Comparison of ENCODE assay signal across 27 cellular contexts in genomic region chr19:29952646-29953045, GRCh38. TPM values are rescaled to one million over a fixed set of nuclear protein-coding genes. Genes with fewer than 3 reads are reported as not detected.
DNase-seq lines count a peak whose midpoint lies in the region; ATAC-seq, FAIRE-seq and TF ChIP-seq lines count a peak whose summit lies in the region.
"Had no signal": no experiment of that assay in that cellular context is flagged by ENCODE, and none has a peak within 500 bp of the region (broad histone marks: within the 10 kb centered on the region; RNA-seq: fewer than 3 reads in every experiment).

No MANE protein-coding gene starts in this region.

- peaks cover 16% of the 10 kb centered on the region for H3K4me1 ChIP-seq in GM23338 (ENCODE audit: insufficient read depth)
- H3K4me1 ChIP-seq in K562 (replicated peaks in 1 of 2; ENCODE audit: control insufficient read depth in 2 of 2, insufficient read depth in 2 of 2, low read length in 2 of 2), result peaks cover 3 to 12% of the 10 kb centered on the region in 2 experiments; a peak in 3 of 5 replicates
- no peaks in the 10 kb centered on the region for H3K4me1 ChIP-seq in neural progenitor cell
- H3K4me1 ChIP-seq in neuronal stem cell (ENCODE audit: control insufficient read depth in 2 of 2, insufficient read depth in 1 of 2, low read depth in 1 of 2, low read length in 2 of 2), result no peaks in the 10 kb centered on the region
- H3K4me1 ChIP-seq: body of pancreas, Peyer's patch had no signal

- H3K79me2 ChIP-seq in GM23338 (replicated peaks; ENCODE audit: insufficient read depth) (peaks cover 92% of the 10 kb centered on the region), K562 (ENCODE audit: control insufficient read depth, insufficient read depth, low read length) (peaks cover 90% of the 10 kb centered on the region), neural progenitor cell (ENCODE audit: low read depth) (peaks cover 89% of the 10 kb centered on the region)

- H3K36me3 ChIP-seq in GM23338 (ENCODE audit: insufficient read depth) (no peaks in the 10 kb centered on the region; the same call in 1 of the 2 replicates), K562 (ENCODE audit: control insufficient read depth, insufficient read depth, low read length) (peaks cover 20% of the 10 kb centered on the region), neural progenitor cell (no peaks in the 10 kb centered on the region), neuronal stem cell (replicated peaks in 1 of 2; ENCODE audit: control insufficient read depth in 2 of 2, insufficient read depth in 2 of 2, low read length in 2 of 2) (peaks cover 2 to 12% of the 10 kb centered on the region in 2 donors)
- H3K36me3 ChIP-seq: neutrophil, Peyer's patch, thyroid gland had no signal

- DNase-seq in CD4-positive, alpha-beta T cell, result no peak
- DNase-seq in GM23338 (ENCODE audit: low spot score) (no peak), OCI-M1 (lab: John Stamatoyannopoulos, UW) (peak; percentile 68), K562 (ENCODE audit: extremely low read depth in 1 of 4, low spot score in 3 of 4) (no peak), neural progenitor cell (ENCODE audit: low spot score) (no peak), neuronal stem cell (ENCODE audit: low spot score) (no peak)
- no peak for DNase-seq in naive thymus-derived CD8-positive, alpha-beta T cell
- DNase-seq: activated CD4-positive, alpha-beta T cell treated with anti-CD3 and anti-CD28 coated beads, Interleukin-2, amount 50 U/mL, for 4 hours; activated naive CD8-positive, alpha-beta T cell treated with anti-CD3 and anti-CD28 coated beads, Interleukin-2, amount 10 ng/mL, durations not matched to agents 7 days and 5 days; body of pancreas; DND-41; effector CD4-positive, alpha-beta T cell; left ventricle myocardium superior; mucosa of descending colon; NCI-H1105 treated with DMSO at 0.1 percent for 48 hours; NCI-H2081; NCI-H345; NCI-H774; Peyer's patch; stimulated activated naive CD4-positive, alpha-beta T cell; thyroid gland had no signal

- POLR2A ChIA-PET in CD4-positive, alpha-beta T cell (lab: Charles Lee), result no interaction called here
- POLR2A ChIA-PET in K562 (lab: Yijun Ruan, JAX), result no interaction called here
- POLR2A ChIA-PET in naive thymus-derived CD8-positive, alpha-beta T cell (lab: Charles Lee), result no interaction called here

- H3K9me3 ChIP-seq in CD4-positive, alpha-beta T cell (ENCODE audit: control insufficient read depth, low read length), result no peaks in the 10 kb centered on the region
- no peaks in the 10 kb centered on the region for H3K9me3 ChIP-seq in K562 (replicated peaks; ENCODE audit: control insufficient read depth, insufficient read depth, low read depth, low read length)
- no peaks in the 10 kb centered on the region for H3K9me3 ChIP-seq in neural progenitor cell (ENCODE audit: low read depth)
- peaks cover 0 to 30% of the 10 kb centered on the region in 2 donors for H3K9me3 ChIP-seq in neuronal stem cell (replicated peaks in 1 of 2; ENCODE audit: control insufficient read depth in 2 of 2, insufficient read depth in 1 of 2, low read depth in 1 of 2, low read length in 2 of 2)
- H3K9me3 ChIP-seq: body of pancreas, mucosa of descending colon, neutrophil, Peyer's patch, thyroid gland had no signal

- H3K27ac ChIP-seq in CD4-positive, alpha-beta T cell (ENCODE audit: low read depth, low read length), result no peak overlapping the region
- no peak overlapping the region for H3K27ac ChIP-seq in GM23338 (ENCODE audit: low read depth)
- H3K27ac ChIP-seq in K562 (ENCODE audit: extremely low read depth, low read depth, low read length), result peak overlapping the region; percentile 3; the same call in 1 of the 3 replicates
- H3K27ac ChIP-seq in neural progenitor cell, result no peak overlapping the region
- no peak overlapping the region for H3K27ac ChIP-seq in neuronal stem cell (replicated peaks; ENCODE audit: low read length)
- H3K27ac ChIP-seq: body of pancreas, hepatocyte, neutrophil, Peyer's patch, skin epidermis, thyroid gland, VCaP had no signal

- H2BK12ac ChIP-seq in neuronal stem cell (ENCODE audit: low read length), result no peak overlapping the region

- H2BK5ac ChIP-seq in neuronal stem cell (ENCODE audit: low read length), result no peak overlapping the region

- TF ChIP-seq EP300 in K562 (IDR thresholded peaks at IDR 0.05; ENCODE audit: low read length), result no peak

- H3K9me1 ChIP-seq in K562 (ENCODE audit: control insufficient read depth, insufficient read depth, low read length), result no peaks in the 10 kb centered on the region

- H4K20me1 ChIP-seq in GM23338 (replicated peaks; ENCODE audit: insufficient read depth) (peaks cover 4% of the 10 kb centered on the region; the same call in 1 of the 2 replicates), K562 (replicated peaks; ENCODE audit: control insufficient read depth, insufficient read depth, low read length) (peaks cover 5% of the 10 kb centered on the region; the same call in 1 of the 2 replicates), neural progenitor cell (ENCODE audit: low read depth) (no peaks in the 10 kb centered on the region)

- H3K4me1 Mint-ChIP-seq in CD4-positive, alpha-beta T cell (ENCODE audit: low read depth), result peaks cover 74% of the 10 kb centered on the region
- peaks cover 20% of the 10 kb centered on the region for H3K4me1 Mint-ChIP-seq in GM23338
- H3K4me1 Mint-ChIP-seq in naive thymus-derived CD8-positive, alpha-beta T cell, result peaks cover 27 to 73% (median 67%) of the 10 kb centered on the region in 4 donors
- no peaks in the 10 kb centered on the region for H3K4me1 Mint-ChIP-seq in neural progenitor cell

- peaks cover 56% of the 10 kb centered on the region for H3K36me3 Mint-ChIP-seq in CD4-positive, alpha-beta T cell (ENCODE audit: low read depth)
- H3K36me3 Mint-ChIP-seq in GM23338 (ENCODE audit: low read depth) (peaks cover 32% of the 10 kb centered on the region), neural progenitor cell (peaks cover 43% of the 10 kb centered on the region)
- peaks cover 7 to 36% (median 14%) of the 10 kb centered on the region in 3 donors for H3K36me3 Mint-ChIP-seq in naive thymus-derived CD8-positive, alpha-beta T cell

- peak overlapping the region; percentile 45 for H3K27ac Mint-ChIP-seq in CD4-positive, alpha-beta T cell
- H3K27ac Mint-ChIP-seq in GM23338 (peak overlapping the region; percentile 60), neural progenitor cell (no peak overlapping the region)
- H3K27ac Mint-ChIP-seq in naive thymus-derived CD8-positive, alpha-beta T cell, result peak overlapping the region in 4 of 10 donors; percentile 0 to 30 (median 8)
- H3K27ac Mint-ChIP-seq: activated naive CD8-positive, alpha-beta T cell treated with anti-CD3 and anti-CD28 coated beads, Interleukin-2, amount 10 ng/mL, durations not matched to agents 7 days and 5 days had no signal

- no peak for TF ChIP-seq POLR2A in K562 (conservative IDR thresholded peaks at IDR 0.05)

- no peaks in the 10 kb centered on the region for H3K79me1 ChIP-seq in neuronal stem cell (ENCODE audit: low read depth, low read length)

- TF ChIP-seq RAD21 in K562 (CRISPR knock-in tag; conservative IDR thresholded peaks at IDR 0.05 in 1 of 2, IDR thresholded peaks at IDR 0.05 in 1 of 2), result no peak

- H3K18ac ChIP-seq in neuronal stem cell (ENCODE audit: low read length), result no peak overlapping the region

- H3F3A ChIP-seq in GM23338 (replicated peaks; ENCODE audit: low read depth) (no peaks in the 10 kb centered on the region), neural progenitor cell (ENCODE audit: low read depth) (no peaks in the 10 kb centered on the region)

- CTCF ChIA-PET in CD4-positive, alpha-beta T cell (lab: Charles Lee), result no interaction called here
- CTCF ChIA-PET in K562 (lab: Yijun Ruan, JAX; ENCODE audit: low intra/inter-chr PET ratio), result no interaction called here

- H3K9me3 Mint-ChIP-seq in CD4-positive, alpha-beta T cell, result no peaks in the 10 kb centered on the region
- H3K9me3 Mint-ChIP-seq in GM23338, result peaks cover 26% of the 10 kb centered on the region
- peaks cover 0 to 3% (median 0%) of the 10 kb centered on the region in 9 donors for H3K9me3 Mint-ChIP-seq in naive thymus-derived CD8-positive, alpha-beta T cell
- peaks cover 37% of the 10 kb centered on the region for H3K9me3 Mint-ChIP-seq in neural progenitor cell

- no TSS peak for BruUV-seq in K562 (replicated peaks; lab: Mats Ljungman, UMichigan)

- no peak overlapping the region for H3K23ac ChIP-seq in neuronal stem cell (ENCODE audit: low read depth, low read length, poor library complexity)

- H4K91ac ChIP-seq in neuronal stem cell (ENCODE audit: low read depth, low read length, poor library complexity), result no peak overlapping the region

- no peaks in the 10 kb centered on the region for H3K27me3 ChIP-seq in CD4-positive, alpha-beta T cell (ENCODE audit: control insufficient read depth, insufficient read depth, low read length)
- H3K27me3 ChIP-seq in GM23338 (ENCODE audit: insufficient read depth) (no peaks in the 10 kb centered on the region), K562 (ENCODE audit: control insufficient read depth in 2 of 2, insufficient read depth in 2 of 2, low read length in 2 of 2) (no peaks in the 10 kb centered on the region), neural progenitor cell (no peaks in the 10 kb centered on the region), neuronal stem cell (ENCODE audit: control insufficient read depth in 3 of 3, insufficient read depth in 3 of 3, low read depth in 1 of 3, low read length in 3 of 3) (no peaks in the 10 kb centered on the region)
- H3K27me3 ChIP-seq: body of pancreas, hepatocyte, neutrophil, Peyer's patch, thyroid gland had no signal

- H2BK15ac ChIP-seq in neuronal stem cell (ENCODE audit: low read length), result no peak overlapping the region

- no peak overlapping the region for H2AK5ac ChIP-seq in neuronal stem cell (ENCODE audit: low read depth, low read length)

- in situ Hi-C loops in K562 (cut with MboI), result no loop called here

- H2BK120ac ChIP-seq in neuronal stem cell (ENCODE audit: low read depth, low read length), result no peak overlapping the region

- H3K27me3 Mint-ChIP-seq in CD4-positive, alpha-beta T cell, result no peaks in the 10 kb centered on the region
- H3K27me3 Mint-ChIP-seq in GM23338 (ENCODE audit: insufficient read depth, low read depth, poor library complexity) (peaks cover 2% of the 10 kb centered on the region), neural progenitor cell (ENCODE audit: insufficient read depth, low read depth) (peaks cover 2% of the 10 kb centered on the region)
- no peaks in the 10 kb centered on the region for H3K27me3 Mint-ChIP-seq in naive thymus-derived CD8-positive, alpha-beta T cell
- H3K27me3 Mint-ChIP-seq: activated naive CD8-positive, alpha-beta T cell treated with anti-CD3 and anti-CD28 coated beads, Interleukin-2, amount 10 ng/mL, durations not matched to agents 7 days and 5 days had no signal

- H3K14ac ChIP-seq in neuronal stem cell (ENCODE audit: low read length), result no peak overlapping the region

- H3K4me2 ChIP-seq in GM23338 (no peak overlapping the region), K562 (ENCODE audit: insufficient read depth, low read length) (no peak overlapping the region), neural progenitor cell (no peak overlapping the region), neuronal stem cell (ENCODE audit: insufficient read depth, low read length, poor library complexity, severe bottlenecking) (no peak overlapping the region)
- H3K4me2 ChIP-seq: hepatocyte had no signal

- H3K4me3 ChIP-seq in GM23338, result no peak overlapping the region
- H3K4me3 ChIP-seq in K562, result no peak overlapping the region
- no peak overlapping the region for H3K4me3 ChIP-seq in neural progenitor cell
- H3K4me3 ChIP-seq in neuronal stem cell (ENCODE audit: low read length in 2 of 2), result no peak overlapping the region
- H3K4me3 ChIP-seq: body of pancreas, hepatocyte, mucosa of descending colon, Peyer's patch, skin epidermis, thyroid gland had no signal

- WGBS in K562 (ENCODE audit: insufficient coverage, low coverage, missing lambda C conversion rate), result 50% methylated on average over 4 of the region's 4 CpGs
- WGBS in neuronal stem cell (ENCODE audit: extremely low coverage in 2 of 2, insufficient read length in 2 of 2, insufficient replicate concordance in 1 of 2), 2 donors, result no CpG with 5 or more reads among the region's 4 CpGs

- no peaks in the 10 kb centered on the region for H3K9me2 ChIP-seq in GM23338 (ENCODE audit: insufficient read depth)

- intact Hi-C loops in CD4-positive, alpha-beta T cell (cut with DNase I, micrococcal nuclease), result no loop called here
- intact Hi-C loops in K562 (cut with micrococcal nuclease), result no loop called here

- no peak for TF ChIP-seq CTCF in CD4-positive, alpha-beta T cell (IDR thresholded peaks at IDR 0.05)
- TF ChIP-seq CTCF in GM23338 (conservative IDR thresholded peaks at IDR 0.05; ENCODE audit: low read depth in 2 of 2) (no peak), K562 (IDR thresholded peaks at IDR 0.05 in 2 of 3, conservative IDR thresholded peaks at IDR 0.05 in 1 of 3; ENCODE audit: insufficient read depth in 2 of 3, low read depth in 1 of 3, low read length in 3 of 3) (no peak), neural progenitor cell (IDR thresholded peaks at IDR 0.05) (no peak)

- H3K9ac ChIP-seq in K562 (ENCODE audit: insufficient read depth in 1 of 2, low read depth in 2 of 2, low read length in 2 of 2), result no peak overlapping the region
- H3K9ac ChIP-seq in neural progenitor cell, result no peak overlapping the region
- H3K9ac ChIP-seq in neuronal stem cell (ENCODE audit: low read depth, low read length, poor library complexity), result no peak overlapping the region

- H3K4ac ChIP-seq in neuronal stem cell (ENCODE audit: low read length), result no peak overlapping the region

- no peak overlapping the region for H2AFZ ChIP-seq in GM23338
- H2AFZ ChIP-seq in K562 (ENCODE audit: low read depth, low read length), result no peak overlapping the region
- H2AFZ ChIP-seq in neural progenitor cell (replicated peaks), result no peak overlapping the region
- H2AFZ ChIP-seq in neuronal stem cell (ENCODE audit: low read length), result no peak overlapping the region
- H2AFZ ChIP-seq: hepatocyte had no signal

- H4K8ac ChIP-seq in neuronal stem cell (ENCODE audit: low read depth, low read length), result no peak overlapping the region

- no peak for FAIRE-seq in K562 (lab: Jason Lieb, UNC)
- FAIRE-seq: GM12891 had no signal

- no peak for ATAC-seq in CD4-positive, alpha-beta T cell (ENCODE audit: poor library complexity)
- ATAC-seq in GM23338 (no peak), K562 (peak; percentile 23; the same call in 2 of the 3 replicates), GM21723 (IDR thresholded peaks at IDR 0.05; ENCODE audit: unreplicated experiment) (no peak)
- ATAC-seq in naive thymus-derived CD8-positive, alpha-beta T cell, result no peak
- ATAC-seq: body of pancreas, left ventricle myocardium superior, mucosa of descending colon had no signal

- no peak overlapping the region for H3K4me3 Mint-ChIP-seq in CD4-positive, alpha-beta T cell
- H3K4me3 Mint-ChIP-seq in GM23338 (no peak overlapping the region), neural progenitor cell (no peak overlapping the region)
- H3K4me3 Mint-ChIP-seq in naive thymus-derived CD8-positive, alpha-beta T cell, result peak overlapping the region in 2 of 10 donors; percentile 7 to 12
- H3K4me3 Mint-ChIP-seq: activated naive CD8-positive, alpha-beta T cell treated with anti-CD3 and anti-CD28 coated beads, Interleukin-2, amount 10 ng/mL, durations not matched to agents 7 days and 5 days had no signal

RNA-seq across cellular contexts. Expression of gene URI1, which starts 10.6 kb away (rescaled TPM):
- 10 to 100 TPM; 50.9 to 63.6 TPM for total RNA-seq in CD4-positive, alpha-beta T cell
- total RNA-seq in GM23338 (2014; rRNA removed; shearing (Covaris generic)), result 52.6 and 68.4 TPM in 2 replicates
- 27.6 and 28.3 TPM in 2 replicates for polyA plus RNA-seq in GM23338 (2016; fragmentation: Nextera tagmentation; extraction: Ambion mirVana)
- 23.1 and 114 TPM in 2 replicates for total RNA-seq in K562 (2011; cell fraction: chromatin; rRNA removed; ENCODE audit: low replicate concordance)
- total RNA-seq in K562 (2011; cell fraction: nucleolus; rRNA removed), result 15.7 and 23.2 TPM in 2 replicates
- 37.5 and 49.5 TPM in 2 replicates for total RNA-seq in K562 (2011; cell fraction: nucleoplasm; rRNA removed)
- total RNA-seq in K562 (2014; rRNA removed), result 50.9 and 61.3 TPM in 2 replicates
- 87.4 and 99.1 TPM in 2 replicates for total RNA-seq in K562 (2014; rRNA removed; fragmentation: Illumina TruSeq; extraction: Trizol)
- total RNA-seq in K562 (2015; rRNA removed; fragmentation: Illumina TruSeq; extraction: Trizol), result 79.8 and 83.2 TPM in 2 replicates
- total RNA-seq in K562 (2021), result 61.5 and 63.9 TPM in 2 replicates
- polyA plus RNA-seq in K562 (2011; rRNA removed), result 71.8 and 83.5 TPM in 2 replicates
- polyA plus RNA-seq in K562 (2011; cell fraction: cytosol; rRNA removed), result 12.0 and 34.1 TPM in 2 replicates
- 44.6 and 76.9 TPM in 2 replicates for polyA plus RNA-seq in K562 (2011; cell fraction: nucleus; rRNA removed)
- polyA plus RNA-seq in K562 (2012), result 56.1 and 58.5 TPM in 2 replicates
- polyA plus RNA-seq in K562 (2014; fragmentation: Illumina TruSeq; extraction: Trizol), result 67.9 and 78.2 TPM in 2 replicates
- 10 to 100 TPM; 16.9 to 19.8 TPM for polyA plus RNA-seq in K562 (2014; fragmentation: Nextera tagmentation; extraction: Ambion mirVana)
- polyA plus RNA-seq in K562 (2014; rRNA removed), result 50.6 and 56.7 TPM in 2 replicates
- 190 and 200 TPM in 2 replicates for polyA minus RNA-seq in K562 (2011; rRNA and poly(A)+ RNA removed)
- 36.9 and 45.0 TPM in 2 replicates for polyA minus RNA-seq in K562 (2011; cell fraction: cytosol; rRNA and poly(A)+ RNA removed)
- 52.9 and 97.6 TPM in 2 replicates for polyA minus RNA-seq in K562 (2011; cell fraction: nucleus; rRNA and poly(A)+ RNA removed)
- total RNA-seq in naive thymus-derived CD8-positive, alpha-beta T cell, result 10 to 100 TPM; 89.0 to 98.4 TPM
- polyA plus RNA-seq in naive thymus-derived CD8-positive, alpha-beta T cell, result 10 to 100 TPM; 17.3 to 41.7 (median 37.7) TPM
- 60.7 and 94.7 TPM in 2 replicates for total RNA-seq in neural progenitor cell (ENCODE audit: low replicate concordance)
- 48.6 TPM for polyA plus RNA-seq in neuronal stem cell (2013, experiment 1 of 2)
- 48.5 TPM for polyA plus RNA-seq in neuronal stem cell (2013, experiment 2 of 2)
